ENCODE assay signal across 17 cellular contexts in genomic region chr1:193184776-193185175, GRCh38. TPM values are rescaled to one million over a fixed set of nuclear protein-coding genes. Genes with fewer than 3 reads are reported as not detected.
DNase-seq lines count a peak whose midpoint lies in the region; ATAC-seq and TF ChIP-seq lines count a peak whose summit lies in the region.
"Had no signal": no experiment of that assay in that cellular context is flagged by ENCODE, and none has a peak within 500 bp of the region (broad histone marks: within the 10 kb centered on the region; RNA-seq: fewer than 3 reads in every experiment).

No MANE protein-coding gene starts in this region.

- H3K4me3 ChIP-seq in left ventricle myocardium inferior (peak overlapping the region; percentile 65), upper lobe of right lung (peak overlapping the region; percentile 45)

- peaks cover 18% of the 10 kb centered on the region for H3K27me3 Mint-ChIP-seq in brain
- no peaks in the 10 kb centered on the region for H3K27me3 Mint-ChIP-seq in nephron (ENCODE audit: low read depth)

- intact Hi-C loops in left ventricle myocardium inferior (cut with micrococcal nuclease), result loop anchor here (10.0 kb wide), 1 partner anchor 1110 kb away; no protein-coding TSS in a partner anchor
- intact Hi-C loops in left ventricle myocardium superior (cut with micrococcal nuclease), result no loop called here
- intact Hi-C loops in upper lobe of right lung (cut with DNase I), result no loop called here

- H3K27ac Mint-ChIP-seq in brain, result peak overlapping the region; percentile 64 to 97 (median 96)
- H3K27ac Mint-ChIP-seq in nephron, result peak overlapping the region; percentile 65 to 84 (median 73)
- no peak overlapping the region for H3K27ac Mint-ChIP-seq in activated naive CD4-positive, alpha-beta T cell treated with anti-CD3 and anti-CD28 coated beads, Interleukin-2, amount 50 U/mL, for 72 hours

- TF ChIP-seq CTCF in left ventricle myocardium inferior (IDR thresholded peaks at IDR 0.05; ENCODE audit: borderline replicate concordance), result no peak
- no peak for TF ChIP-seq CTCF in brain (conservative IDR thresholded peaks at IDR 0.05)
- TF ChIP-seq CTCF in nephron (IDR thresholded peaks at IDR 0.05; ENCODE audit: unreplicated experiment in 3 of 3), result no peak
- TF ChIP-seq CTCF in upper lobe of right lung (IDR thresholded peaks at IDR 0.05), result no peak

- peaks cover 15% of the 10 kb centered on the region for H3K36me3 Mint-ChIP-seq in brain
- peaks cover 9% of the 10 kb centered on the region for H3K36me3 Mint-ChIP-seq in nephron (ENCODE audit: low read depth)
- H3K36me3 Mint-ChIP-seq in activated naive CD4-positive, alpha-beta T cell treated with anti-CD3 and anti-CD28 coated beads, Interleukin-2, amount 50 U/mL, for 72 hours, result no peaks in the 10 kb centered on the region

- no peaks in the 10 kb centered on the region for H3K9me3 ChIP-seq in left ventricle myocardium inferior (replicated peaks)
- H3K9me3 ChIP-seq in upper lobe of right lung, result no peaks in the 10 kb centered on the region
- H3K9me3 ChIP-seq: esophagus squamous epithelium had no signal

- no peaks in the 10 kb centered on the region for H3K36me3 ChIP-seq in left ventricle myocardium inferior
- no peaks in the 10 kb centered on the region for H3K36me3 ChIP-seq in upper lobe of right lung
- H3K36me3 ChIP-seq: esophagus squamous epithelium, WERI-Rb-1 had no signal

- H3K27ac ChIP-seq in left ventricle myocardium inferior (replicated peaks) (peak overlapping the region; percentile 84), upper lobe of right lung (peak overlapping the region; percentile 0)

- no peaks in the 10 kb centered on the region for H3K9me3 Mint-ChIP-seq in brain
- H3K9me3 Mint-ChIP-seq in nephron, result no peaks in the 10 kb centered on the region
- H3K9me3 Mint-ChIP-seq in activated naive CD4-positive, alpha-beta T cell treated with anti-CD3 and anti-CD28 coated beads, Interleukin-2, amount 50 U/mL, for 72 hours, result no peaks in the 10 kb centered on the region

- ATAC-seq in left ventricle myocardium superior (no peak), upper lobe of right lung (no peak), HG03460 (IDR thresholded peaks at IDR 0.05; ENCODE audit: unreplicated experiment) (no peak), HG03469 (IDR thresholded peaks at IDR 0.05; ENCODE audit: unreplicated experiment) (no peak)
- no peak for ATAC-seq in activated naive CD4-positive, alpha-beta T cell treated with anti-CD3 and anti-CD28 coated beads, Interleukin-2, amount 50 U/mL, for 72 hours
- ATAC-seq: SK-N-SH treated with all-trans-retinoic acid at 6 μM for 48 hours had no signal

- no peaks in the 10 kb centered on the region for H3K27me3 ChIP-seq in left ventricle myocardium inferior (ENCODE audit: low read depth)
- H3K27me3 ChIP-seq in upper lobe of right lung, result no peaks in the 10 kb centered on the region
- H3K27me3 ChIP-seq: esophagus squamous epithelium had no signal

- DNase-seq in left ventricle myocardium inferior (no peak), left ventricle myocardium superior (no peak), upper lobe of right lung (no peak)
- DNase-seq in activated naive CD4-positive, alpha-beta T cell treated with anti-CD3 and anti-CD28 coated beads, Interleukin-2, amount 50 U/mL, for 72 hours (ENCODE audit: low spot score in 2 of 2), result no peak
- DNase-seq: amniotic stem cell, cortex of kidney, DMS79, esophagus squamous epithelium, NCI-H1048, NCI-H2227 treated with DMSO at 0.1 percent for 48 hours, WERI-Rb-1 had no signal

- H3K4me1 Mint-ChIP-seq in brain, result peaks cover 90% of the 10 kb centered on the region
- peaks cover 54% of the 10 kb centered on the region for H3K4me1 Mint-ChIP-seq in nephron

- H3K4me3 Mint-ChIP-seq in brain (peak overlapping the region; percentile 85 to 91 (median 87)), nephron (peak overlapping the region; percentile 73 to 90 (median 86))

- H3K4me1 ChIP-seq in left ventricle myocardium inferior, result peaks cover 91% of the 10 kb centered on the region
- H3K4me1 ChIP-seq in upper lobe of right lung, result peaks cover 26% of the 10 kb centered on the region

RNA-seq across cellular contexts. Expression of gene B3GALT2, which starts 1.6 kb away (rescaled TPM):
- total RNA-seq in left ventricle myocardium inferior (77.2 TPM), left ventricle myocardium superior (83.4 TPM), upper lobe of right lung (6.8 TPM)
- polyA plus RNA-seq in brain (ENCODE audit: insufficient read depth, low read depth, low replicate concordance), result 2.3 TPM
- total RNA-seq in activated naive CD4-positive, alpha-beta T cell treated with anti-CD3 and anti-CD28 coated beads, Interleukin-2, amount 50 U/mL, for 72 hours, result not detected
- total RNA-seq: H1 had no signal
- polyA plus RNA-seq: H1 had no signal

Comparison
In these comparisons a context has a peak if more than half of its experiments do, and no peak if none do; other contexts are left out.
1. H3K27ac Mint-ChIP-seq: peak in brain (5 of 5) and nephron (3 of 3); none in activated naive CD4-positive, alpha-beta T cell treated with anti-CD3 and anti-CD28 coated beads, Interleukin-2, amount 50 U/mL, for 72 hours (0 of 2).
2. RNA of gene B3GALT2, which starts 1.6 kb away (total RNA-seq): 83.4 TPM in left ventricle myocardium superior (single experiment) and 77.2 TPM in left ventricle myocardium inferior (single experiment); 6.8 TPM in upper lobe of right lung (single experiment) and not detected in activated naive CD4-positive, alpha-beta T cell treated with anti-CD3 and anti-CD28 coated beads, Interleukin-2, amount 50 U/mL, for 72 hours; every median in the first group is over 10 times any median in the second.